Comparison of ENCODE assay signal across 10 cellular contexts in the genomic region with DNA sequence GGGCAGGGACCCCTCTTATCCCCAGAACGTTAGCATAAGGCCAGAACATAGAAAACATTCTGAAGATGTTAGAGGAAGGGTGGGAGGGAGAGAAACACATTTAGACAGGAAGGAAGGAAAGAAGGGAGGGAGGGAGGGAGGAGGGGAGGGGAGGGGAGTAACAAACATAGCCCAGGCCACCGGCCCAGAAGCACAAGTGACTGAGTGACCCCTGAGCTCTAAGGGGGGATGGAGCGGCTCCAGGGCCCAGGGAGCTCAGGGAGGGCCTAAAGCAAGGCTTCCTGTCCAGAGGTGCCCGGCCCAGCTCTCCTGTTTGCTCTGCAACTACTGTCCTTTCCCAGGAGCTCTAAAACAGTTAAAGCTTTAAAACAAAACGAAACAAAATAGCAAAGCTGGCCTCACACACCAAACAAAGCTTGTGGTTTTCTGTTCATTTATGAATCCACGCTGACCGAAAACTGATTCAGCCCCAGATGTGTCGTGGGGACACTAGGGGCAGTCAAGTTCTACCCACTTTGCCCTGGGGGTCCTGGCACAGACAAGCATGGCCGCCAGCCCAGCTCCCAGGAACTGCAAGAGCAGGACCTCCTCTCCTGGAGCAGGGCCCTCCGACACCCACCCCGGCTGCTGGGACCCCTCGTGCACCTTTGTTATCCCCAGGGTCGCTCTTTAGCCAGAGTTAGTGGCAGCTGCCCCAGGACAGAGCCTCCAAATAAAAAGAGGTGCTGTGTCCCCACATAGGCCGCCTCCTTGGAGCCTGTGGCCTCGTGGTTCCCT.
"Had no signal": no experiment of that assay in that cellular context is flagged by ENCODE, and none has a peak within 500 bp of the region (broad histone marks: within the 10 kb centered on the region; RNA-seq: fewer than 3 reads in every experiment).

No MANE protein-coding gene starts in this region.

- H3K27ac ChIP-seq: testis had no signal

- H3K27me3 ChIP-seq: testis had no signal

- DNase-seq: activated CD4-positive, alpha-beta memory T cell treated with anti-CD3 and anti-CD28 coated beads, Interleukin-2, amount 10 ng/mL, durations not matched to agents 7 days and 5 days; activated CD4-positive, alpha-beta T cell treated with anti-CD3 and anti-CD28 coated beads for 4 hours; activated effector memory CD4-positive, alpha-beta T cell treated with Interleukin-2 at 50 U/mL for 16 hours; activated T-cell treated with anti-CD3 and anti-CD28 coated beads, Interleukin-2, amount 50 U/mL, for 24 hours; hippocampal formation; naive thymus-derived CD8-positive, alpha-beta T cell; occipital lobe; T-helper 2 cell; testis had no signal

- H3K4me3 ChIP-seq: smooth muscle cell, testis had no signal

- H3K9me3 ChIP-seq: testis had no signal
